In genomic region chr9:137218212-137218753, GRCh38 we compare ENCODE assay signal across 11 cellular contexts. TPM values are rescaled to one million over a fixed set of nuclear protein-coding genes. Genes with fewer than 3 reads are reported as not detected.
DNase-seq lines count a peak whose midpoint lies in the region; TF ChIP-seq lines count a peak whose summit lies in the region.
"Had no signal": no experiment of that assay in that cellular context is flagged by ENCODE, and none has a peak within 500 bp of the region (broad histone marks: within the 10 kb centered on the region; RNA-seq: fewer than 3 reads in every experiment).

No MANE protein-coding gene starts in this region.

- BruUV-seq in PC-9 (replicated peaks; lab: Mats Ljungman, UMichigan): no TSS peak

- no peak for TF ChIP-seq EP300 in stomach (IDR thresholded peaks at IDR 0.05)

- peak overlapping the region; percentile 72 for H3K4me2 ChIP-seq in PC-9

- H3K4me1 ChIP-seq in PC-9 (replicated peaks; ENCODE audit: insufficient read depth) (peaks cover 26% of the 10 kb centered on the region), esophagus (ENCODE audit: control insufficient read depth in 2 of 2, insufficient read depth in 2 of 2, low read length in 1 of 2) (peaks cover 0 to 26% of the 10 kb centered on the region in 2 donors), stomach (peaks cover 34 to 65% (median 63%) of the 10 kb centered on the region in 4 donors)

- no peak overlapping the region for H2AFZ ChIP-seq in PC-9

- TF ChIP-seq CTCF in PC-9 (conservative IDR thresholded peaks at IDR 0.05) (no peak), stomach (IDR thresholded peaks at IDR 0.05) (no peak)

- POLR2A ChIA-PET in PC-9 (lab: Charles Lee; ENCODE audit: unreplicated experiment): interaction anchor here (0.7 kb wide), 1 partner anchor 370 kb away, joined by 3 read pairs; no protein-coding TSS in a partner anchor

- H3K9me3 ChIP-seq in PC-9 (ENCODE audit: insufficient read depth, low read depth) (no peaks in the 10 kb centered on the region), esophagus (ENCODE audit: control insufficient read depth in 2 of 2, insufficient read depth in 1 of 2, low read depth in 1 of 2, low read length in 1 of 2) (no peaks in the 10 kb centered on the region), stomach (no peaks in the 10 kb centered on the region)

- H3K27me3 ChIP-seq in PC-9 (ENCODE audit: insufficient read depth, low read depth) (no peaks in the 10 kb centered on the region), esophagus (ENCODE audit: control insufficient read depth in 1 of 2, insufficient read depth in 2 of 2, low read length in 2 of 2) (no peaks in the 10 kb centered on the region), stomach (peaks cover 0 to 14% (median 0%) of the 10 kb centered on the region in 3 donors)

- DNase-seq in PC-9 (no peak), stomach (no peak), head of caudate nucleus (no peak)
- DNase-seq in stimulated activated CD8-positive, alpha-beta memory T cell treated with anti-CD3 and anti-CD28 coated beads, Interleukin-4, amount 100 ng/mL, for 48 hours: no peak
- DNase-seq: activated CD4-positive, alpha-beta memory T cell treated with anti-CD3 and anti-CD28 coated beads, Interleukin-2, amount 10 ng/mL, durations not matched to agents 7 days and 5 days; H7; nephron progenitor cell; SHP77 treated with DMSO at 0.1 percent for 48 hours; substantia nigra had no signal

- CTCF ChIA-PET in PC-9 (lab: Charles Lee): no interaction called here

- no peaks in the 10 kb centered on the region; the same call in 1 of the 2 replicates for H4K20me1 ChIP-seq in PC-9 (ENCODE audit: insufficient read depth)

- TF ChIP-seq POLR2A in stomach (IDR thresholded peaks at IDR 0.05): no peak

- 0 out of 2 replicates have a peak overlapping the region, but pooled peaks have one; percentile 2 for H3K27ac ChIP-seq in PC-9
- peak overlapping the region; percentile 86 to 91 for H3K27ac ChIP-seq in esophagus (ENCODE audit: low read depth in 2 of 2, low read length in 1 of 2)
- peak overlapping the region; percentile 87 to 91 (median 89) for H3K27ac ChIP-seq in stomach

- H3F3A ChIP-seq in PC-9 (ENCODE audit: insufficient read depth, low read depth): peaks cover 31% of the 10 kb centered on the region

- H3K9me2 ChIP-seq in PC-9 (ENCODE audit: insufficient read depth): no peaks in the 10 kb centered on the region

- WGBS in esophagus, 2 donors: 68 to 75% methylated on average over 28 to 30 of the region's 30 CpGs
- 45 to 73% (median 50%) methylated on average over 7 to 30 of the region's 30 CpGs for WGBS in stomach, 5 donors

- H3K36me3 ChIP-seq in PC-9 (ENCODE audit: low read depth) (no peaks in the 10 kb centered on the region), esophagus (ENCODE audit: control insufficient read depth in 2 of 2, insufficient read depth in 2 of 2, low read length in 1 of 2) (peaks cover 0 to 25% of the 10 kb centered on the region in 2 donors), stomach (peaks cover 10 to 34% (median 19%) of the 10 kb centered on the region in 4 donors)

- H3K79me2 ChIP-seq in PC-9 (ENCODE audit: low read depth): no peaks in the 10 kb centered on the region

- no peak overlapping the region; the same call in 1 of the 2 replicates for H3K4me3 ChIP-seq in PC-9
- peak overlapping the region; percentile 61 to 63 for H3K4me3 ChIP-seq in esophagus (ENCODE audit: low read depth in 1 of 2, low read length in 2 of 2)
- H3K4me3 ChIP-seq in stomach: peak overlapping the region; percentile 36 to 46 (median 42)

- intact Hi-C loops in PC-9 (cut with micrococcal nuclease; ENCODE audit: unreplicated experiment): no loop called here
- intact Hi-C loops in stomach (cut with DNase I; ENCODE audit: low total_unique reads): no loop called here
- intact Hi-C loops in head of caudate nucleus (cut with DNase I): no loop called here

RNA-seq across cellular contexts. Expression of gene RNF208, which starts 3.8 kb away (rescaled TPM):
- total RNA-seq in PC-9 (2021): 31.3 and 38.0 TPM in 2 replicates
- 10 to 100 TPM; 13.3 to 28.5 TPM for polyA plus RNA-seq in esophagus
- 10 to 100 TPM in 1 of 5 donors, 1 to 10 TPM in 2, under 1 TPM in 1, not detected in 1; 0.45 to 18.7 (median 3.3) TPM for total RNA-seq in stomach
- polyA plus RNA-seq in stomach: 10 to 100 TPM; 11.8 to 13.9 (median 13.9) TPM

RNA-seq across cellular contexts. Expression of gene CYSRT1, which starts 6.7 kb away (rescaled TPM):
- total RNA-seq in PC-9 (2021) (9.0 and 15.2 TPM in 2 replicates), stomach (1 to 10 TPM in 1 of 5 donors, under 1 TPM in 1, not detected in 3; 0.92 to 3.6 TPM)
- polyA plus RNA-seq in esophagus (100 to 1,000 TPM; 334 to 342 TPM), stomach (10 to 100 TPM in 1 of 3 donors, 1 to 10 TPM in 2; 2.7 to 47.3 (median 3.4) TPM)

RNA-seq across cellular contexts. Expression of gene RNF224, which starts 9.0 kb away (rescaled TPM):
- total RNA-seq in PC-9 (2021) (3.9 and 4.7 TPM in 2 replicates), stomach (not detected)
- polyA plus RNA-seq in esophagus (1 to 10 TPM; 3.7 to 5.5 TPM), stomach (1 to 10 TPM in 1 of 3 donors, not detected in 2; 1.0 TPM)
- total RNA-seq: H7 had no signal

RNA-seq across cellular contexts. Expression of gene SLC34A3, which starts 12.4 kb away (rescaled TPM):
- total RNA-seq in PC-9 (2021): 1.4 and 2.5 TPM in 2 replicates
- polyA plus RNA-seq in esophagus: 1 to 10 TPM; 1.3 to 1.6 TPM
- under 1 TPM in 1 of 5 donors, not detected in 4; 0.18 TPM for total RNA-seq in stomach
- polyA plus RNA-seq in stomach: under 1 TPM in 1 of 3 donors, not detected in 2; 0.53 TPM
- total RNA-seq: activated CD4-positive, alpha-beta memory T cell treated with anti-CD3 and anti-CD28 coated beads, Interleukin-2, amount 10 ng/mL, durations not matched to agents 7 days and 5 days; MCF 10A had no signal

RNA-seq across cellular contexts. Expression of gene NDOR1, which starts 12.8 kb away (rescaled TPM):
- total RNA-seq in PC-9 (2021): 27.7 and 28.8 TPM in 2 replicates
- polyA plus RNA-seq in esophagus: 10 to 100 TPM in 1 of 2 donors, 1 to 10 TPM in 1; 5.7 to 12.2 TPM
- 100 to 1,000 TPM in 1 of 5 donors, 10 to 100 TPM in 2, 1 to 10 TPM in 1, under 1 TPM in 1; 0.89 to 105 (median 15.5) TPM for total RNA-seq in stomach
- polyA plus RNA-seq in stomach: 1 to 10 TPM; 4.6 to 9.5 (median 6.4) TPM

Comparison
In these comparisons a context has a peak if more than half of its experiments do, and no peak if none do; other contexts are left out.
1. H3K27ac ChIP-seq: peak in every context shown above with its lines; median percentile 89 in stomach; 88 in esophagus; 2 in PC-9.